Comparison of ENCODE assay signal across 7 cellular contexts in genomic region chr11:115558635-115559034, GRCh38. TPM values are rescaled to one million over a fixed set of nuclear protein-coding genes. Genes with fewer than 3 reads are reported as not detected.
"Had no signal": no experiment of that assay in that cellular context is flagged by ENCODE, and none has a peak within 500 bp of the region (broad histone marks: within the 10 kb centered on the region; RNA-seq: fewer than 3 reads in every experiment).

No MANE protein-coding gene starts in this region.

- H3K4me3 Mint-ChIP-seq: GM23338, H9, HFFc6, IgD-negative memory B cell had no signal

- ATAC-seq: GM23338, HepG2 had no signal

- H3K4me3 ChIP-seq: GM23338 had no signal

- H3K9me3 Mint-ChIP-seq: IgD-negative memory B cell had no signal

- H3K27ac ChIP-seq: HL-60 had no signal

- H3K27ac Mint-ChIP-seq: GM23338, HFFc6, IgD-negative memory B cell had no signal

- DNase-seq: H9, HCEC 1CT, HFFc6 had no signal

RNA-seq across cellular contexts. Expression of gene CADM1, which starts 54.4 kb away (rescaled TPM):
- total RNA-seq: HFFc6 had no signal
